Comparison of ENCODE assay signal across 8 cellular contexts in the genomic region with DNA sequence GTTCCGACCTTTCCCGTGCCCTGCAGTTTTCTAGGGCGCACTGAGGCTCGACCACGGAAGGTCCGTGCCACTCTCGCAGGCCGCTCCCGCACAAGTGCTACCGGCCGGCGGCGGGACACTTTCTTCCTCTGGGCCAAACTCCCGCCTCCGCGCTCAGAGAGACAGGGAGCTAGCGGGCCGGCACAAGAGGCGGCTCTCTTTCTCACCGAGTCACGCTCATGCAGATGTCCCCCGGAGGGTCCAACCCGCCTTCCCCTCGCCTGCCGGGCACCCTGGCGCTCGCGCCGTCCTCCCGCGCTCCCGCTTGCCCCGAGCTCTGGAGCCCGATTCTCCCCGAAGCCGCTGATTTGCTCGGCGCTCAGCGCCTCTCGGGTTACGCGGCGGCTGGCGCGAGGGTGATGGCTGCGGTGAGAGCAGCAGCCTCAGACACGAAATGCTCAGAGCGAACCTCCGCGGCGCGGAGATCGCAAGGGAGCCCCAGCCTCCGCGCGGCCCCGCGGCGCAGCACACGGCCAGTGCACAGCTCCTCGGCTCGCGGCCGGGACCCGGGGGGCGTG. TPM values are rescaled to one million over a fixed set of nuclear protein-coding genes. Genes with fewer than 3 reads are reported as not detected.
DNase-seq lines count a peak whose midpoint lies in the region; ATAC-seq, FAIRE-seq and TF ChIP-seq lines count a peak whose summit lies in the region.
"Had no signal": no experiment of that assay in that cellular context is flagged by ENCODE, and none has a peak within 500 bp of the region (broad histone marks: within the 10 kb centered on the region; RNA-seq: fewer than 3 reads in every experiment).

No MANE protein-coding gene starts in this region.

- no peak overlapping the region for H3K27ac Mint-ChIP-seq in activated T-helper 2 cell treated with anti-CD3 and anti-CD28 coated beads, Interferon-gamma antibody, Interleukin-2, Interleukin-4, amounts not matched to agents 10 μg/mL and 5 μg/mL and 100 μg/mL, durations not matched to agents 14 hours and 24 hours and 36 hours

- H3K36me3 Mint-ChIP-seq in activated T-helper 2 cell treated with anti-CD3 and anti-CD28 coated beads, Interferon-gamma antibody, Interleukin-2, Interleukin-4, amounts not matched to agents 10 μg/mL and 5 μg/mL and 100 μg/mL, durations not matched to agents 14 hours and 24 hours and 36 hours (ENCODE audit: low read depth) = no peaks in the 10 kb centered on the region

- H3K27ac ChIP-seq in ovary = no peak overlapping the region

- no peaks in the 10 kb centered on the region for H3K9me3 Mint-ChIP-seq in activated T-helper 2 cell treated with anti-CD3 and anti-CD28 coated beads, Interferon-gamma antibody, Interleukin-2, Interleukin-4, amounts not matched to agents 10 μg/mL and 5 μg/mL and 100 μg/mL, durations not matched to agents 14 hours and 24 hours and 36 hours

- H3K27me3 ChIP-seq in ovary = no peaks in the 10 kb centered on the region

- no peak for TF ChIP-seq POLR2A in GM12892 (IDR thresholded peaks at IDR 0.05; ENCODE audit: low read depth, low read length)
- no peak for TF ChIP-seq POLR2A in ovary (IDR thresholded peaks at IDR 0.05)

- no peaks in the 10 kb centered on the region for H3K36me3 ChIP-seq in ovary

- H3K27me3 Mint-ChIP-seq in activated T-helper 2 cell treated with anti-CD3 and anti-CD28 coated beads, Interferon-gamma antibody, Interleukin-2, Interleukin-4, amounts not matched to agents 10 μg/mL and 5 μg/mL and 100 μg/mL, durations not matched to agents 14 hours and 24 hours and 36 hours (ENCODE audit: low read depth) = peaks cover 70% of the 10 kb centered on the region

- H3K4me1 ChIP-seq in ovary (ENCODE audit: insufficient read depth) = peaks cover 5% of the 10 kb centered on the region

- TF ChIP-seq CTCF in ovary (IDR thresholded peaks at IDR 0.05) = no peak

- H3K4me1 Mint-ChIP-seq in activated T-helper 2 cell treated with anti-CD3 and anti-CD28 coated beads, Interferon-gamma antibody, Interleukin-2, Interleukin-4, amounts not matched to agents 10 μg/mL and 5 μg/mL and 100 μg/mL, durations not matched to agents 14 hours and 24 hours and 36 hours (ENCODE audit: low read depth) = peaks cover 8% of the 10 kb centered on the region

- H3K4me3 ChIP-seq in ovary = peak overlapping the region; percentile 41

- 1 to 2% (median 2%) methylated on average over 43 to 66 of the region's 66 CpGs for WGBS in ovary, 3 donors

- intact Hi-C loops in activated T-helper 2 cell treated with anti-CD3 and anti-CD28 coated beads, Interferon-gamma antibody, Interleukin-2, Interleukin-4, amounts not matched to agents 10 μg/mL and 5 μg/mL and 100 μg/mL, durations not matched to agents 14 hours and 24 hours and 36 hours (cut with micrococcal nuclease) = loop anchor here (2.0 kb wide), 1 partner anchor 70 kb away; no protein-coding TSS in a partner anchor
- intact Hi-C loops in Right ventricle myocardium inferior (cut with DNase I) = loop anchor here (1.0 to 2.0 kb wide), 2 partner anchors 37 to 70 kb away; no protein-coding TSS in a partner anchor
- intact Hi-C loops in ovary (cut with DNase I) = no loop called here

- peak; percentile 47 for DNase-seq in GM12892 (ENCODE audit: insufficient read length)
- peak; percentile 17 for DNase-seq in LHCN-M2 (ENCODE audit: low read depth)
- DNase-seq in activated T-helper 2 cell treated with anti-CD3 and anti-CD28 coated beads, Interferon-gamma antibody, Interleukin-2, Interleukin-4, amounts not matched to agents 10 μg/mL and 5 μg/mL and 100 μg/mL, durations not matched to agents 14 hours and 24 hours and 36 hours (ENCODE audit: low spot score) = no peak
- no peak for DNase-seq in Right ventricle myocardium inferior (ENCODE audit: missing footprints)
- DNase-seq in ovary = peak in 4 of 5 donors; percentile 33 to 68 (median 45)
- DNase-seq in T-helper 9 cell = no peak
- DNase-seq in UCSD-AML1 (lab: John Stamatoyannopoulos, UW; ENCODE audit: unreplicated experiment) = no peak

- peak overlapping the region; percentile 5 for H3K4me3 Mint-ChIP-seq in activated T-helper 2 cell treated with anti-CD3 and anti-CD28 coated beads, Interferon-gamma antibody, Interleukin-2, Interleukin-4, amounts not matched to agents 10 μg/mL and 5 μg/mL and 100 μg/mL, durations not matched to agents 14 hours and 24 hours and 36 hours (ENCODE audit: low read depth)

- TF ChIP-seq EP300 in ovary (IDR thresholded peaks at IDR 0.05) = no peak

- peak; percentile 61 for ATAC-seq in Right ventricle myocardium inferior

- no peak for FAIRE-seq in GM12892 (lab: Jason Lieb, UNC)
- FAIRE-seq: TTC549 had no signal

- H3K9me3 ChIP-seq in ovary = no peaks in the 10 kb centered on the region

RNA-seq across cellular contexts. Expression of a gene that starts 1.0 kb away (rescaled TPM):
- polyA plus RNA-seq in GM12892 (2012; ENCODE audit: missing spikeins) = not detected
- not detected in 2 replicates for total RNA-seq in LHCN-M2 (2014; rRNA removed)
- not detected for polyA plus RNA-seq in LHCN-M2 (2012)
- total RNA-seq in activated T-helper 2 cell treated with anti-CD3 and anti-CD28 coated beads, Interferon-gamma antibody, Interleukin-2, Interleukin-4, amounts not matched to agents 10 μg/mL and 5 μg/mL and 100 μg/mL, durations not matched to agents 14 hours and 24 hours and 36 hours = not detected in 2 replicates
- total RNA-seq in Right ventricle myocardium inferior = 3.6 TPM
- total RNA-seq in ovary = under 1 TPM in 2 of 7 donors, not detected in 5; 0.32 to 0.55 TPM
- under 1 TPM in 1 of 2 donors, not detected in 1; 0.18 TPM for polyA plus RNA-seq in ovary

Comparison
In these comparisons a context has a peak if more than half of its experiments do, and no peak if none do; other contexts are left out.
1. DNase-seq: peak in GM12892 (single experiment), LHCN-M2 (single experiment) and ovary (4 of 5); none in activated T-helper 2 cell treated with anti-CD3 and anti-CD28 coated beads, Interferon-gamma antibody, Interleukin-2, Interleukin-4, amounts not matched to agents 10 μg/mL and 5 μg/mL and 100 μg/mL, durations not matched to agents 14 hours and 24 hours and 36 hours (single experiment), Right ventricle myocardium inferior (single experiment), T-helper 9 cell (single experiment) and UCSD-AML1 (single experiment).
2. intact Hi-C loops: an anchor here in activated T-helper 2 cell treated with anti-CD3 and anti-CD28 coated beads, Interferon-gamma antibody, Interleukin-2, Interleukin-4, amounts not matched to agents 10 μg/mL and 5 μg/mL and 100 μg/mL, durations not matched to agents 14 hours and 24 hours and 36 hours (2.0 kb wide) and Right ventricle myocardium inferior (1.0 to 2.0 kb wide); none called in ovary.